11 cellular contexts compared by ENCODE assay signal in genomic region chr9:89274838-89275237, GRCh38. TPM values are rescaled to one million over a fixed set of nuclear protein-coding genes. Genes with fewer than 3 reads are reported as not detected.
DNase-seq lines count a peak whose midpoint lies in the region; ATAC-seq, FAIRE-seq and TF ChIP-seq lines count a peak whose summit lies in the region.
"Had no signal": no experiment of that assay in that cellular context is flagged by ENCODE, and none has a peak within 500 bp of the region (broad histone marks: within the 10 kb centered on the region; RNA-seq: fewer than 3 reads in every experiment).

No MANE protein-coding gene starts in this region.

- H3K36me3 ChIP-seq in RWPE2 (ENCODE audit: low read depth): no peaks in the 10 kb centered on the region

- POLR2A ChIA-PET in AG04449 (lab: Yijun Ruan, JAX): no interaction called here

- no peak for FAIRE-seq in urothelium cell line (lab: Jason Lieb, UNC)
- FAIRE-seq: GM12878, H54 had no signal

- no peaks in the 10 kb centered on the region for H3K4me1 ChIP-seq in RWPE2 (ENCODE audit: insufficient read depth, poor library complexity, severe bottlenecking)

- H3K9me3 ChIP-seq in RWPE2 (ENCODE audit: severe bottlenecking): peaks cover 12% of the 10 kb centered on the region

- DNase-seq in AG04449 (ENCODE audit: low read depth, low spot score) (peak; percentile 87), Daoy (ENCODE audit: low read depth) (peak; percentile 68), RWPE2 (ENCODE audit: low spot score) (no peak), fibroblast of the aortic adventitia (ENCODE audit: low read depth) (peak; percentile 43), C1 segment of cervical spinal cord (lab: John Stamatoyannopoulos, UW) (no peak), urothelium cell line (ENCODE audit: low spot score) (no peak), omental fat pad (ENCODE audit: low spot score) (no peak)
- DNase-seq: NCI-H2081 treated with DMSO at 0.1 percent for 48 hours had no signal

- TF ChIP-seq CTCF in AG04449 (IDR thresholded peaks at IDR 0.05; ENCODE audit: insufficient read depth, low read length, missing control alignments): no peak
- TF ChIP-seq CTCF in RWPE2 (IDR thresholded peaks at IDR 0.05; ENCODE audit: poor library complexity, severe bottlenecking): no peak
- no peak for TF ChIP-seq CTCF in fibroblast of the aortic adventitia (IDR thresholded peaks at IDR 0.05; ENCODE audit: insufficient read depth, low read length)
- TF ChIP-seq CTCF in omental fat pad (IDR thresholded peaks at IDR 0.05): no peak

- H3K4me3 ChIP-seq in AG04449 (ENCODE audit: low read depth, low read length) (no peak overlapping the region), RWPE2 (ENCODE audit: severe bottlenecking) (no peak overlapping the region), fibroblast of the aortic adventitia (ENCODE audit: low read depth, low read length) (no peak overlapping the region)
- H3K4me3 ChIP-seq: GM12878 had no signal

- CTCF ChIA-PET in AG04449 (lab: Yijun Ruan, JAX): no interaction called here

- H3K27me3 ChIP-seq in RWPE2 (ENCODE audit: insufficient read depth, poor library complexity, severe bottlenecking): no peaks in the 10 kb centered on the region

- peak; percentile 45 for ATAC-seq in RWPE2 (ENCODE audit: low read depth)
- ATAC-seq in omental fat pad (ENCODE audit: low FRiP score): no peak
- ATAC-seq in HG03521 (IDR thresholded peaks at IDR 0.05; ENCODE audit: unreplicated experiment): no peak
- ATAC-seq: GM12878 had no signal

- H3K27ac ChIP-seq in RWPE2 (ENCODE audit: poor library complexity, severe bottlenecking): no peak overlapping the region

RNA-seq across cellular contexts. Expression of gene CKS2, which starts 36.2 kb away (rescaled TPM):
- 457 and 467 TPM in 2 replicates for total RNA-seq in Daoy (2014; rRNA removed; shearing (Covaris generic))
- 4.2 and 104 TPM in 2 replicates for total RNA-seq in fibroblast of the aortic adventitia (ENCODE audit: low replicate concordance)
- 10 to 100 TPM in 3 of 4 donors, 1 to 10 TPM in 1; 9.8 to 34.1 (median 20.3) TPM for total RNA-seq in omental fat pad

RNA-seq across cellular contexts. Expression of gene SECISBP2, which starts 43.5 kb away (rescaled TPM):
- total RNA-seq in Daoy (2014; rRNA removed; shearing (Covaris generic)): 21.9 and 25.7 TPM in 2 replicates
- total RNA-seq in fibroblast of the aortic adventitia (ENCODE audit: low replicate concordance): 28.4 and 32.6 TPM in 2 replicates
- 10 to 100 TPM; 45.8 to 68.4 (median 54.2) TPM for total RNA-seq in omental fat pad

Comparison
In these comparisons a context has a peak if more than half of its experiments do, and no peak if none do; other contexts are left out.
1. DNase-seq: peak in AG04449 (single experiment), Daoy (single experiment) and fibroblast of the aortic adventitia (single experiment); none in RWPE2 (single experiment), C1 segment of cervical spinal cord (0 of 14), urothelium cell line (single experiment) and omental fat pad (single experiment).